ENCODE assay signal across 1 cellular context in genomic region chr3:10396931-10397330, GRCh38.
TF ChIP-seq lines count a peak whose summit lies in the region.

No MANE protein-coding gene starts in this region.

TF ChIP-seq in GM23338, 12 proteins besides CTCF, POLR2A, EP300 and RAD21 (continued from another document):
- TF ChIP-seq, protein P1, sequence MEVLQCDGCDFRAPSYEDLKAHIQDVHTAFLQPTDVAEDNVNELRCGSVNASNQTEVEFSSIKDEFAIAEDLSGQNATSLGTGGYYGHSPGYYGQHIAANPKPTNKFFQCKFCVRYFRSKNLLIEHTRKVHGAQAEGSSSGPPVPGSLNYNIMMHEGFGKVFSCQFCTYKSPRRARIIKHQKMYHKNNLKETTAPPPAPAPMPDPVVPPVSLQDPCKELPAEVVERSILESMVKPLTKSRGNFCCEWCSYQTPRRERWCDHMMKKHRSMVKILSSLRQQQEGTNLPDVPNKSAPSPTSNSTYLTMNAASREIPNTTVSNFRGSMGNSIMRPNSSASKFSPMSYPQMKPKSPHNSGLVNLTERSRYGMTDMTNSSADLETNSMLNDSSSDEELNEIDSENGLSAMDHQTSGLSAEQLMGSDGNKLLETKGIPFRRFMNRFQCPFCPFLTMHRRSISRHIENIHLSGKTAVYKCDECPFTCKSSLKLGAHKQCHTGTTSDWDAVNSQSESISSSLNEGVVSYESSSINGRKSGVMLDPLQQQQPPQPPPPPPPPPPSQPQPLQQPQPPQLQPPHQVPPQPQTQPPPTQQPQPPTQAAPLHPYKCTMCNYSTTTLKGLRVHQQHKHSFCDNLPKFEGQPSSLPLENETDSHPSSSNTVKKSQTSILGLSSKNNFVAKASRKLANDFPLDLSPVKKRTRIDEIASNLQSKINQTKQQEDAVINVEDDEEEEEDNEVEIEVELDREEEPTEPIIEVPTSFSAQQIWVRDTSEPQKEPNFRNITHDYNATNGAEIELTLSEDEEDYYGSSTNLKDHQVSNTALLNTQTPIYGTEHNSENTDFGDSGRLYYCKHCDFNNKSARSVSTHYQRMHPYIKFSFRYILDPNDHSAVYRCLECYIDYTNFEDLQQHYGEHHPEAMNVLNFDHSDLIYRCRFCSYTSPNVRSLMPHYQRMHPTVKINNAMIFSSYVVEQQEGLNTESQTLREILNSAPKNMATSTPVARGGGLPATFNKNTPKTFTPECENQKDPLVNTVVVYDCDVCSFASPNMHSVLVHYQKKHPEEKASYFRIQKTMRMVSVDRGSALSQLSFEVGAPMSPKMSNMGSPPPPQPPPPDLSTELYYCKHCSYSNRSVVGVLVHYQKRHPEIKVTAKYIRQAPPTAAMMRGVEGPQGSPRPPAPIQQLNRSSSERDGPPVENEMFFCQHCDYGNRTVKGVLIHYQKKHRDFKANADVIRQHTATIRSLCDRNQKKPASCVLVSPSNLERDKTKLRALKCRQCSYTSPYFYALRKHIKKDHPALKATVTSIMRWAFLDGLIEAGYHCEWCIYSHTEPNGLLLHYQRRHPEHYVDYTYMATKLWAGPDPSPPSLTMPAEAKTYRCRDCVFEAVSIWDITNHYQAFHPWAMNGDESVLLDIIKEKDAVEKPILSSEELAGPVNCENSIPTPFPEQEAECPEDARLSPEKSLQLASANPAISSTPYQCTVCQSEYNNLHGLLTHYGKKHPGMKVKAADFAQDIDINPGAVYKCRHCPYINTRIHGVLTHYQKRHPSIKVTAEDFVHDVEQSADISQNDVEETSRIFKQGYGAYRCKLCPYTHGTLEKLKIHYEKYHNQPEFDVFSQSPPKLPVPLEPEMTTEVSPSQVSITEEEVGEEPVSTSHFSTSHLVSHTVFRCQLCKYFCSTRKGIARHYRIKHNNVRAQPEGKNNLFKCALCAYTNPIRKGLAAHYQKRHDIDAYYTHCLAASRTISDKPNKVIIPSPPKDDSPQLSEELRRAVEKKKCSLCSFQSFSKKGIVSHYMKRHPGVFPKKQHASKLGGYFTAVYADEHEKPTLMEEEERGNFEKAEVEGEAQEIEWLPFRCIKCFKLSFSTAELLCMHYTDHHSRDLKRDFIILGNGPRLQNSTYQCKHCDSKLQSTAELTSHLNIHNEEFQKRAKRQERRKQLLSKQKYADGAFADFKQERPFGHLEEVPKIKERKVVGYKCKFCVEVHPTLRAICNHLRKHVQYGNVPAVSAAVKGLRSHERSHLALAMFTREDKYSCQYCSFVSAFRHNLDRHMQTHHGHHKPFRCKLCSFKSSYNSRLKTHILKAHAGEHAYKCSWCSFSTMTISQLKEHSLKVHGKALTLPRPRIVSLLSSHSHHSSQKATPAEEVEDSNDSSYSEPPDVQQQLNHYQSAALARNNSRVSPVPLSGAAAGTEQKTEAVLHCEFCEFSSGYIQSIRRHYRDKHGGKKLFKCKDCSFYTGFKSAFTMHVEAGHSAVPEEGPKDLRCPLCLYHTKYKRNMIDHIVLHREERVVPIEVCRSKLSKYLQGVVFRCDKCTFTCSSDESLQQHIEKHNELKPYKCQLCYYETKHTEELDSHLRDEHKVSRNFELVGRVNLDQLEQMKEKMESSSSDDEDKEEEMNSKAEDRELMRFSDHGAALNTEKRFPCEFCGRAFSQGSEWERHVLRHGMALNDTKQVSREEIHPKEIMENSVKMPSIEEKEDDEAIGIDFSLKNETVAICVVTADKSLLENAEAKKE (CRISPR knock-in tag; IDR thresholded peaks at IDR 0.05), result no peak
